ENCODE assay signal across 13 cellular contexts in genomic region chr7:100678291-100678984, GRCh38. TPM values are rescaled to one million over a fixed set of nuclear protein-coding genes. Genes with fewer than 3 reads are reported as not detected.
DNase-seq lines count a peak whose midpoint lies in the region; ATAC-seq, FAIRE-seq and TF ChIP-seq lines count a peak whose summit lies in the region.
"Had no signal": no experiment of that assay in that cellular context is flagged by ENCODE, and none has a peak within 500 bp of the region (broad histone marks: within the 10 kb centered on the region; RNA-seq: fewer than 3 reads in every experiment).

No MANE protein-coding gene starts in this region.

- TSS peak; percentile 88 for BruUV-seq in OCI-LY7 (replicated peaks; lab: Mats Ljungman, UMichigan)

- H3K27ac ChIP-seq in OCI-LY7 (ENCODE audit: low read depth, low read length, poor library complexity, severe bottlenecking): no peak overlapping the region

- peaks cover 72% of the 10 kb centered on the region for H3K36me3 ChIP-seq in OCI-LY7 (ENCODE audit: insufficient read depth, low read length)

- no peaks in the 10 kb centered on the region for H3K27me3 Mint-ChIP-seq in effector memory CD8-positive, alpha-beta T cell
- no peaks in the 10 kb centered on the region for H3K27me3 Mint-ChIP-seq in osteocyte (ENCODE audit: unreplicated experiment)

- 0 out of 2 replicates have a peak, but pooled peaks cover 4% of the 10 kb centered on the region for H4K20me1 ChIP-seq in OCI-LY7 (ENCODE audit: insufficient read depth, low read length)

- H2AFZ ChIP-seq in OCI-LY7 (ENCODE audit: low read length): no peak overlapping the region

- H3K4me1 ChIP-seq in OCI-LY7 (ENCODE audit: insufficient read depth, low read length, poor library complexity, severe bottlenecking): peaks cover 6% of the 10 kb centered on the region

- 0 out of 2 replicates have a peak, but pooled peaks have one; percentile 23 for TF ChIP-seq POLR2A in GM12892 (IDR thresholded peaks at IDR 0.05; ENCODE audit: low read depth, low read length)

- FAIRE-seq in GM12892 (lab: Jason Lieb, UNC): no peak

- CTCF ChIA-PET in OCI-LY7 (lab: Charles Lee; ENCODE audit: unreplicated experiment): no interaction called here

- no peaks in the 10 kb centered on the region for H3K9me3 ChIP-seq in OCI-LY7 (ENCODE audit: low read length)

- H3K36me3 Mint-ChIP-seq in effector memory CD8-positive, alpha-beta T cell (ENCODE audit: insufficient read depth): peaks cover 77% of the 10 kb centered on the region
- H3K36me3 Mint-ChIP-seq in osteocyte (ENCODE audit: unreplicated experiment): peaks cover 18% of the 10 kb centered on the region

- no peaks in the 10 kb centered on the region for H3K9me3 Mint-ChIP-seq in effector memory CD8-positive, alpha-beta T cell
- no peaks in the 10 kb centered on the region for H3K9me3 Mint-ChIP-seq in osteocyte (ENCODE audit: unreplicated experiment)

- peak; percentile 23 for DNase-seq in GM12892 (ENCODE audit: insufficient read length)
- no peak for DNase-seq in OCI-LY7 (ENCODE audit: low spot score)
- no peak for DNase-seq in effector memory CD8-positive, alpha-beta T cell
- DNase-seq in osteocyte (ENCODE audit: extremely low spot score, unreplicated experiment): no peak
- DNase-seq in NCI-H1694 treated with DMSO at 0.1 percent for 48 hours (lab: John Stamatoyannopoulos, UW): no peak
- no peak for DNase-seq in stimulated activated CD4-positive, alpha-beta T cell treated with anti-CD3 and anti-CD28 coated beads, Interleukin-4, amount 100 ng/mL, for 4 hours
- no peak for DNase-seq in UCSD-AML1 (lab: John Stamatoyannopoulos, UW; ENCODE audit: unreplicated experiment)
- DNase-seq in NCI-H187 treated with DMSO at 0.1 percent for 48 hours (lab: John Stamatoyannopoulos, UW): no peak
- DNase-seq: activated gamma-delta T cell treated with Interleukin-2 at 50 U/mL for 16 hours, kidney glomerular epithelial cell, NCI-H69 had no signal

- peak overlapping the region; percentile 18 to 42 for H3K4me3 Mint-ChIP-seq in effector memory CD8-positive, alpha-beta T cell
- peak overlapping the region; percentile 35 for H3K4me3 Mint-ChIP-seq in osteocyte (ENCODE audit: unreplicated experiment)

- POLR2A ChIA-PET in OCI-LY7 (lab: Charles Lee): no interaction called here

- no peak overlapping the region for H3K4me3 ChIP-seq in OCI-LY7 (ENCODE audit: low read depth, low read length, poor library complexity, severe bottlenecking)

- H3K79me2 ChIP-seq in OCI-LY7 (ENCODE audit: insufficient read depth, low read depth, low read length): peaks cover 8% of the 10 kb centered on the region; the same call in 1 of the 2 replicates

- no peak for ATAC-seq in effector memory CD8-positive, alpha-beta T cell (replicated peaks)

- H3K4me1 Mint-ChIP-seq in effector memory CD8-positive, alpha-beta T cell (ENCODE audit: low read depth in 2 of 2): peaks cover 29 to 35% of the 10 kb centered on the region in 2 donors
- H3K4me1 Mint-ChIP-seq in osteocyte (ENCODE audit: unreplicated experiment): peaks cover 15% of the 10 kb centered on the region

- intact Hi-C loops in OCI-LY7 (cut with micrococcal nuclease; ENCODE audit: unreplicated experiment): loop anchor here (10.0 kb wide), 1 partner anchor 204 kb away; the partner anchor contains the start of gene TSC22D4

- no peak for TF ChIP-seq CTCF in OCI-LY7 (conservative IDR thresholded peaks at IDR 0.05; ENCODE audit: low read length)
- no peak for TF ChIP-seq CTCF in osteocyte (IDR thresholded peaks at IDR 0.05)

- no peak overlapping the region for H3K4me2 ChIP-seq in OCI-LY7 (ENCODE audit: low read length)

- H3K27ac Mint-ChIP-seq in effector memory CD8-positive, alpha-beta T cell: peak overlapping the region in 1 of 2 donors; percentile 86
- peak overlapping the region; percentile 27 for H3K27ac Mint-ChIP-seq in osteocyte (ENCODE audit: unreplicated experiment)

- H3K9me2 ChIP-seq in OCI-LY7 (ENCODE audit: insufficient read depth, low read length): no peaks in the 10 kb centered on the region

RNA-seq across cellular contexts. Expression of gene GNB2, which starts 4.9 kb away (rescaled TPM):
- polyA plus RNA-seq in GM12892 (2012; ENCODE audit: missing spikeins): 102 TPM
- 59.4 and 80.4 TPM in 2 replicates for total RNA-seq in OCI-LY7 (2014; rRNA removed; shearing (Covaris generic))
- total RNA-seq in OCI-LY7 (2022): 174 and 180 TPM in 2 replicates
- 229 and 251 TPM in 2 replicates for total RNA-seq in osteocyte

RNA-seq across cellular contexts. Expression of gene GIGYF1, which starts 15.6 kb away (rescaled TPM):
- polyA plus RNA-seq in GM12892 (2012; ENCODE audit: missing spikeins): 11.9 TPM
- 35.7 and 40.2 TPM in 2 replicates for total RNA-seq in OCI-LY7 (2014; rRNA removed; shearing (Covaris generic))
- total RNA-seq in OCI-LY7 (2022): 52.0 and 58.8 TPM in 2 replicates
- total RNA-seq in osteocyte: 56.3 and 64.6 TPM in 2 replicates

RNA-seq across cellular contexts. Expression of gene ACTL6B, which starts 22.2 kb away (rescaled TPM):
- polyA plus RNA-seq in GM12892 (2012; ENCODE audit: missing spikeins): not detected
- not detected in 2 replicates for total RNA-seq in OCI-LY7 (2014; rRNA removed; shearing (Covaris generic))
- total RNA-seq in OCI-LY7 (2022) (not detected in 2 replicates), osteocyte (not detected in 2 replicates)
- total RNA-seq: epithelial cell of proximal tubule, renal cortical epithelial cell had no signal

RNA-seq across cellular contexts. Expression of gene POP7, which starts 27.5 kb away (rescaled TPM):
- polyA plus RNA-seq in GM12892 (2012; ENCODE audit: missing spikeins): 32.7 TPM
- 82.6 and 94.3 TPM in 2 replicates for total RNA-seq in OCI-LY7 (2014; rRNA removed; shearing (Covaris generic))
- total RNA-seq in OCI-LY7 (2022) (43.7 and 47.2 TPM in 2 replicates), osteocyte (19.3 and 26.3 TPM in 2 replicates)

RNA-seq across cellular contexts. Expression of gene TFR2, which starts 37.1 kb away (rescaled TPM):
- 4.0 TPM for polyA plus RNA-seq in GM12892 (2012; ENCODE audit: missing spikeins)
- total RNA-seq in OCI-LY7 (2014; rRNA removed; shearing (Covaris generic)): 8.1 and 12.1 TPM in 2 replicates
- total RNA-seq in OCI-LY7 (2022) (25.0 and 26.0 TPM in 2 replicates), osteocyte (0.19 and 0.31 TPM in 2 replicates)
